9 cellular contexts compared by ENCODE assay signal in the genomic region with DNA sequence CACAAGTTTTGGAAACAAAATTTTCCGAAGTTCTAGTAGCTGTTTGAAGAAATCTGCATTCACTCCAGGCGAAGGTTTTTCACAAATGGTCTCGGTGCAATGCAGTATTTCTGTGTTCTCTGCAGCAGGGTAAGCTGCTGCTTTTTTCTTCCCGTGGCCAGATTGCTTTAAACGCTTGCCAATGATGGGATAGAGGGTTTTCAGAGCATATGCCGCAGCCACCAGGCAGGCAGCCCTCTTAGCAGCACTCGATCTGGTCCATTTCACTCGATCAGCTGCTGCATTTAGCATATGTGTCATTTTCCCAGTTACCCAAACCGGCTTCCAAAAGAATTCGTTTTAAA. TPM values are rescaled to one million over a fixed set of nuclear protein-coding genes. Genes with fewer than 3 reads are reported as not detected.
DNase-seq lines count a peak whose midpoint lies in the region; ATAC-seq and TF ChIP-seq lines count a peak whose summit lies in the region.
"Had no signal": no experiment of that assay in that cellular context is flagged by ENCODE, and none has a peak within 500 bp of the region (broad histone marks: within the 10 kb centered on the region; RNA-seq: fewer than 3 reads in every experiment).

No MANE protein-coding gene starts in this region.

- H3K27me3 ChIP-seq in dorsolateral prefrontal cortex, result no peaks in the 10 kb centered on the region
- no peaks in the 10 kb centered on the region for H3K27me3 ChIP-seq in naive thymus-derived CD4-positive, alpha-beta T cell (ENCODE audit: control insufficient read depth in 2 of 2, insufficient read depth in 2 of 2, low read length in 2 of 2)

- no peaks in the 10 kb centered on the region for H3K36me3 ChIP-seq in naive thymus-derived CD4-positive, alpha-beta T cell (ENCODE audit: control insufficient read depth in 2 of 3, insufficient read depth in 3 of 3, low read length in 3 of 3)

- ATAC-seq in HG02798 (IDR thresholded peaks at IDR 0.05; ENCODE audit: poor library complexity, unreplicated experiment), result peak; percentile 18
- ATAC-seq in naive thymus-derived CD4-positive, alpha-beta T cell, result peak; percentile 21

- H3K4me3 ChIP-seq in dorsolateral prefrontal cortex, result peak overlapping the region; percentile 43 to 83 (median 68)
- H3K4me3 ChIP-seq in naive thymus-derived CD4-positive, alpha-beta T cell (ENCODE audit: low read length), result peak overlapping the region; percentile 70

- DNase-seq in activated CD4-positive, alpha-beta T cell treated with anti-CD3 and anti-CD28 coated beads, Interleukin-2, amount 10 ng/mL, durations not matched to agents 24 days and 14 days, result peak; percentile 82
- no peak for DNase-seq in activated CD4-positive, alpha-beta T cell treated with anti-CD3 and anti-CD28 coated beads, Interleukin-2, amount 50 U/mL, for 4 hours
- DNase-seq in NCI-H69 (lab: John Stamatoyannopoulos, UW) (peak; percentile 56), dorsolateral prefrontal cortex (peak in 3 of 10 donors; percentile 8 to 70 (median 42)), NOMO-1 treated with dmso at 0.1 percent for 144 hours (lab: John Stamatoyannopoulos, UW; ENCODE audit: unreplicated experiment) (no peak), SKM-1 (lab: John Stamatoyannopoulos, UW; ENCODE audit: unreplicated experiment) (no peak)
- no peak for DNase-seq in naive thymus-derived CD4-positive, alpha-beta T cell

- CTCF ChIA-PET in naive thymus-derived CD4-positive, alpha-beta T cell (lab: Charles Lee), result interaction anchor here (0.6 to 2.4 kb wide), 13 partner anchors 10 to 176 kb away, joined by 3 to 22 read pairs (median 4); no protein-coding TSS in a partner anchor

- peak in 1 of 56 donors; percentile 2 for TF ChIP-seq CTCF in dorsolateral prefrontal cortex (IDR thresholded peaks at IDR 0.05 in 54 of 56, conservative IDR thresholded peaks at IDR 0.05 in 2 of 56; ENCODE audit: low read depth in 1 of 56, partially characterized antibody in 56 of 56)

- H3K27ac Mint-ChIP-seq in activated CD4-positive, alpha-beta T cell treated with anti-CD3 and anti-CD28 coated beads, Interleukin-2, amount 10 ng/mL, durations not matched to agents 24 days and 14 days, result no peak overlapping the region
- H3K27ac Mint-ChIP-seq in naive thymus-derived CD4-positive, alpha-beta T cell, result no peak overlapping the region
- H3K27ac Mint-ChIP-seq: stimulated activated naive CD8-positive, alpha-beta T cell treated with anti-CD3 and anti-CD28 coated beads, Interleukin-15, Interleukin-2, amounts not matched to agents 100 ng/mL and 50 ng/mL, for 24 hours had no signal

- H3K36me3 Mint-ChIP-seq in activated CD4-positive, alpha-beta T cell treated with anti-CD3 and anti-CD28 coated beads, Interleukin-2, amount 10 ng/mL, durations not matched to agents 24 days and 14 days (ENCODE audit: low read depth), result peaks cover 11% of the 10 kb centered on the region
- peaks cover 0 to 24% (median 2%) of the 10 kb centered on the region in 5 donors for H3K36me3 Mint-ChIP-seq in naive thymus-derived CD4-positive, alpha-beta T cell

- peaks cover 28% of the 10 kb centered on the region for H3K4me1 Mint-ChIP-seq in activated CD4-positive, alpha-beta T cell treated with anti-CD3 and anti-CD28 coated beads, Interleukin-2, amount 10 ng/mL, durations not matched to agents 24 days and 14 days
- H3K4me1 Mint-ChIP-seq in naive thymus-derived CD4-positive, alpha-beta T cell, result peaks cover 16 to 56% (median 40%) of the 10 kb centered on the region in 7 donors

- POLR2A ChIA-PET in naive thymus-derived CD4-positive, alpha-beta T cell (lab: Charles Lee), result interaction anchor here (0.7 to 4.3 kb wide), 18 partner anchors 8 to 73 kb away, joined by 3 to 69 read pairs (median 6); no protein-coding TSS in a partner anchor

- H3K4me3 Mint-ChIP-seq in activated CD4-positive, alpha-beta T cell treated with anti-CD3 and anti-CD28 coated beads, Interleukin-2, amount 10 ng/mL, durations not matched to agents 24 days and 14 days, result no peak overlapping the region
- no peak overlapping the region for H3K4me3 Mint-ChIP-seq in naive thymus-derived CD4-positive, alpha-beta T cell
- H3K4me3 Mint-ChIP-seq: stimulated activated naive CD8-positive, alpha-beta T cell treated with anti-CD3 and anti-CD28 coated beads, Interleukin-15, Interleukin-2, amounts not matched to agents 100 ng/mL and 50 ng/mL, for 24 hours had no signal

- intact Hi-C loops in activated CD4-positive, alpha-beta T cell treated with anti-CD3 and anti-CD28 coated beads, Interleukin-2, amount 10 ng/mL, durations not matched to agents 24 days and 14 days (cut with micrococcal nuclease), result loop anchor here (1.0 to 10.0 kb wide), 3 partner anchors 14 to 304 kb away; no protein-coding TSS in a partner anchor
- intact Hi-C loops in dorsolateral prefrontal cortex (cut with DNase I), result loop anchor here (2.0 to 5.0 kb wide), 2 partner anchors 176 to 252 kb away; partner anchors contain the start of gene KIF21A (in 2 of the 2)
- intact Hi-C loops in naive thymus-derived CD4-positive, alpha-beta T cell (cut with micrococcal nuclease), result loop anchor here (1.0 to 10.0 kb wide), 12 partner anchors 8 to 714 kb away; partner anchors contain the start of genes CPNE8 (in 2 of the 2), KIF21A (in 1 of the 2) and SLC2A13 (in 1 of the 2)

- H3K9me3 ChIP-seq in naive thymus-derived CD4-positive, alpha-beta T cell (ENCODE audit: control insufficient read depth in 2 of 3, low read length in 3 of 3), result no peaks in the 10 kb centered on the region

- H3K9me3 Mint-ChIP-seq in activated CD4-positive, alpha-beta T cell treated with anti-CD3 and anti-CD28 coated beads, Interleukin-2, amount 10 ng/mL, durations not matched to agents 24 days and 14 days, result no peaks in the 10 kb centered on the region
- no peaks in the 10 kb centered on the region for H3K9me3 Mint-ChIP-seq in naive thymus-derived CD4-positive, alpha-beta T cell
- H3K9me3 Mint-ChIP-seq: stimulated activated naive CD8-positive, alpha-beta T cell treated with anti-CD3 and anti-CD28 coated beads, Interleukin-15, Interleukin-2, amounts not matched to agents 100 ng/mL and 50 ng/mL, for 24 hours had no signal

- H3K27me3 Mint-ChIP-seq in activated CD4-positive, alpha-beta T cell treated with anti-CD3 and anti-CD28 coated beads, Interleukin-2, amount 10 ng/mL, durations not matched to agents 24 days and 14 days, result no peaks in the 10 kb centered on the region
- H3K27me3 Mint-ChIP-seq in naive thymus-derived CD4-positive, alpha-beta T cell, result no peaks in the 10 kb centered on the region
- H3K27me3 Mint-ChIP-seq: stimulated activated naive CD8-positive, alpha-beta T cell treated with anti-CD3 and anti-CD28 coated beads, Interleukin-15, Interleukin-2, amounts not matched to agents 100 ng/mL and 50 ng/mL, for 24 hours had no signal

- peak overlapping the region; percentile 29 to 93 (median 79) for H3K27ac ChIP-seq in dorsolateral prefrontal cortex
- H3K27ac ChIP-seq in naive thymus-derived CD4-positive, alpha-beta T cell (ENCODE audit: low read depth, low read length), result peak overlapping the region; percentile 91

- peaks cover 24 to 28% of the 10 kb centered on the region in 2 donors for H3K4me1 ChIP-seq in naive thymus-derived CD4-positive, alpha-beta T cell (ENCODE audit: control insufficient read depth in 2 of 2, insufficient read depth in 2 of 2, low read length in 2 of 2)

RNA-seq across cellular contexts. Expression of gene ABCD2, which starts 0.3 kb away (rescaled TPM):
- total RNA-seq in activated CD4-positive, alpha-beta T cell treated with anti-CD3 and anti-CD28 coated beads, Interleukin-2, amount 10 ng/mL, durations not matched to agents 24 days and 14 days, result 7.0 and 7.4 TPM in 2 replicates
- total RNA-seq in dorsolateral prefrontal cortex, result 10 to 100 TPM in 90 of 120 experiments, 1 to 10 TPM in 30; 3.5 to 19.6 (median 11.8) TPM
- 10 to 100 TPM in 3 of 5 experiments, 1 to 10 TPM in 2; 7.7 to 32.9 (median 21.0) TPM for total RNA-seq in naive thymus-derived CD4-positive, alpha-beta T cell
- polyA plus RNA-seq in naive thymus-derived CD4-positive, alpha-beta T cell, result 10 to 100 TPM in 1 of 2 donors, 1 to 10 TPM in 1; 7.1 to 10.7 TPM

Comparison
In these comparisons a context has a peak if more than half of its experiments do, and no peak if none do; other contexts are left out.
1. DNase-seq: peak in activated CD4-positive, alpha-beta T cell treated with anti-CD3 and anti-CD28 coated beads, Interleukin-2, amount 10 ng/mL, durations not matched to agents 24 days and 14 days (single experiment) and NCI-H69 (single experiment); none in activated CD4-positive, alpha-beta T cell treated with anti-CD3 and anti-CD28 coated beads, Interleukin-2, amount 50 U/mL, for 4 hours (0 of 2), naive thymus-derived CD4-positive, alpha-beta T cell (0 of 9), NOMO-1 treated with dmso at 0.1 percent for 144 hours (single experiment) and SKM-1 (single experiment).